In the genomic region with DNA sequence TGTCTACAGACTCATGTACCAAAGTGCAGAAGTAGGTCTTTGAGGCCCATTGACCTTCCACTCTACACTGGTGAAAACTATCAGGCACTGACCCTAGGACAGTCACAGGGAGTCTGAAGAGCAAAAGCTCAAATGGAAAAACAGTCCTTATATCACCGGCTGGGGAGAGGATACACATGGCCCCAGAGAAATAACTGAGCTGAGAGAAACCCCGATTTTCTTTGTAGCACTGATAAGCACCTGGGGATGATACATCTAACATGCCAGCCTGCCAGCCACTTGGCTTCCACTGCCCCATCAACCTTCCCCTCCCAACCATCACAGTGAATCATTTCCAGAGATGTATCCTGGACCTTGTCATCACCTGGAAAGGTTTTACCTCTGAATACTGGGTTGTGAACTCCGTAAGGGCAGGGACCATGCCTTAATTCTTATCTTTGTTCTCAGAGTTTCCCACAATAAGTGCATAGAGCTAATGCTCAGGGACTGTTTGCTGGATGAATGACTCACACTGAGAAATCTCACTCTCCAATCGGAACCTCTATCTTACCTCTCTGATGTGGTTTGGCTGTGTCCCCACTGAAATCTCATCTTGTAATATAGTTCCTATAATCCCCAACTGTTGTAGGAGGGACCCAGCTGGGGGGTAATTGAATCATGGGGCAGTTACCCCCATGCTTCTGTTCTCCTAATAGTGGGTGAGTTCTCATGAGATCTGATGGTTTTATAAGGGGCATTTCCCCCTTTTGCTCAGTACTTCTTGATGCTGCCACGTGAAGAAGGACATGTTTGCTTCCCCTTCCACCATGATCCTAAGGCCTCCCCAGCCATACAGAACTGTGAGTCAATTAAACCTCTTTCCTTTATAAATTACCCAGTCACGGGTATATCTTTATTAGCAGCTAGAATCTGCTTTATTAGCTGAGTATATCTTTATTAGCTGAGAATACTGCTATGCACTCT, we compare ENCODE assay signal across 1 cellular context.
TF ChIP-seq lines count a peak whose summit lies in the region.

No MANE protein-coding gene starts in this region.

TF ChIP-seq in HepG2, 621 proteins besides CTCF, POLR2A, EP300 and RAD21 (continued from another document and continues in another):
- TF ChIP-seq, protein P1, sequence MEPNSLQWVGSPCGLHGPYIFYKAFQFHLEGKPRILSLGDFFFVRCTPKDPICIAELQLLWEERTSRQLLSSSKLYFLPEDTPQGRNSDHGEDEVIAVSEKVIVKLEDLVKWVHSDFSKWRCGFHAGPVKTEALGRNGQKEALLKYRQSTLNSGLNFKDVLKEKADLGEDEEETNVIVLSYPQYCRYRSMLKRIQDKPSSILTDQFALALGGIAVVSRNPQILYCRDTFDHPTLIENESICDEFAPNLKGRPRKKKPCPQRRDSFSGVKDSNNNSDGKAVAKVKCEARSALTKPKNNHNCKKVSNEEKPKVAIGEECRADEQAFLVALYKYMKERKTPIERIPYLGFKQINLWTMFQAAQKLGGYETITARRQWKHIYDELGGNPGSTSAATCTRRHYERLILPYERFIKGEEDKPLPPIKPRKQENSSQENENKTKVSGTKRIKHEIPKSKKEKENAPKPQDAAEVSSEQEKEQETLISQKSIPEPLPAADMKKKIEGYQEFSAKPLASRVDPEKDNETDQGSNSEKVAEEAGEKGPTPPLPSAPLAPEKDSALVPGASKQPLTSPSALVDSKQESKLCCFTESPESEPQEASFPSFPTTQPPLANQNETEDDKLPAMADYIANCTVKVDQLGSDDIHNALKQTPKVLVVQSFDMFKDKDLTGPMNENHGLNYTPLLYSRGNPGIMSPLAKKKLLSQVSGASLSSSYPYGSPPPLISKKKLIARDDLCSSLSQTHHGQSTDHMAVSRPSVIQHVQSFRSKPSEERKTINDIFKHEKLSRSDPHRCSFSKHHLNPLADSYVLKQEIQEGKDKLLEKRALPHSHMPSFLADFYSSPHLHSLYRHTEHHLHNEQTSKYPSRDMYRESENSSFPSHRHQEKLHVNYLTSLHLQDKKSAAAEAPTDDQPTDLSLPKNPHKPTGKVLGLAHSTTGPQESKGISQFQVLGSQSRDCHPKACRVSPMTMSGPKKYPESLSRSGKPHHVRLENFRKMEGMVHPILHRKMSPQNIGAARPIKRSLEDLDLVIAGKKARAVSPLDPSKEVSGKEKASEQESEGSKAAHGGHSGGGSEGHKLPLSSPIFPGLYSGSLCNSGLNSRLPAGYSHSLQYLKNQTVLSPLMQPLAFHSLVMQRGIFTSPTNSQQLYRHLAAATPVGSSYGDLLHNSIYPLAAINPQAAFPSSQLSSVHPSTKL (CRISPR knock-in tag; IDR thresholded peaks at IDR 0.05): peak; percentile 96
- no peak for TF ChIP-seq ZNF235 (CRISPR knock-in tag; IDR thresholded peaks at IDR 0.05; ENCODE audit: borderline replicate concordance)
- TF ChIP-seq SKI (IDR thresholded peaks at IDR 0.05; ENCODE audit: partially characterized antibody): no peak
- peak; percentile 40; the same call in 1 of the 2 replicates for TF ChIP-seq ZMYM4 (CRISPR knock-in tag; IDR thresholded peaks at IDR 0.05)
- no peak for TF ChIP-seq NR1H2 (CRISPR knock-in tag; IDR thresholded peaks at IDR 0.05; ENCODE audit: borderline replicate concordance, low read depth)
- TF ChIP-seq, protein P2, sequence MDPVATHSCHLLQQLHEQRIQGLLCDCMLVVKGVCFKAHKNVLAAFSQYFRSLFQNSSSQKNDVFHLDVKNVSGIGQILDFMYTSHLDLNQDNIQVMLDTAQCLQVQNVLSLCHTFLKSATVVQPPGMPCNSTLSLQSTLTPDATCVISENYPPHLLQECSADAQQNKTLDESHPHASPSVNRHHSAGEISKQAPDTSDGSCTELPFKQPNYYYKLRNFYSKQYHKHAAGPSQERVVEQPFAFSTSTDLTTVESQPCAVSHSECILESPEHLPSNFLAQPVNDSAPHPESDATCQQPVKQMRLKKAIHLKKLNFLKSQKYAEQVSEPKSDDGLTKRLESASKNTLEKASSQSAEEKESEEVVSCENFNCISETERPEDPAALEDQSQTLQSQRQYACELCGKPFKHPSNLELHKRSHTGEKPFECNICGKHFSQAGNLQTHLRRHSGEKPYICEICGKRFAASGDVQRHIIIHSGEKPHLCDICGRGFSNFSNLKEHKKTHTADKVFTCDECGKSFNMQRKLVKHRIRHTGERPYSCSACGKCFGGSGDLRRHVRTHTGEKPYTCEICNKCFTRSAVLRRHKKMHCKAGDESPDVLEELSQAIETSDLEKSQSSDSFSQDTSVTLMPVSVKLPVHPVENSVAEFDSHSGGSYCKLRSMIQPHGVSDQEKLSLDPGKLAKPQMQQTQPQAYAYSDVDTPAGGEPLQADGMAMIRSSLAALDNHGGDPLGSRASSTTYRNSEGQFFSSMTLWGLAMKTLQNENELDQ (CRISPR knock-in tag; IDR thresholded peaks at IDR 0.05; ENCODE audit: borderline replicate concordance): no peak; the same call in 1 of the 2 replicates
- TF ChIP-seq SYNCRIP (IDR thresholded peaks at IDR 0.05; ENCODE audit: insufficient read depth, low read depth, low read length): no peak
- peak; percentile 92 for TF ChIP-seq ERF (CRISPR knock-in tag; IDR thresholded peaks at IDR 0.05)
- TF ChIP-seq HNF4A (CRISPR knock-in tag; IDR thresholded peaks at IDR 0.05): peak; percentile 76
- peak; percentile 48; the same call in 1 of the 2 replicates for TF ChIP-seq ZNF441 (CRISPR knock-in tag; IDR thresholded peaks at IDR 0.05; ENCODE audit: borderline replicate concordance)
- 0 out of 2 replicates have a peak, but pooled peaks have one; percentile 76 for TF ChIP-seq BRD4 (CRISPR knock-in tag; IDR thresholded peaks at IDR 0.05)
- TF ChIP-seq MXI1 (IDR thresholded peaks at IDR 0.05; ENCODE audit: borderline replicate concordance, low read depth, low read length): peak; percentile 41; the same call in 1 of the 3 replicates
- TF ChIP-seq NR2F6 (IDR thresholded peaks at IDR 0.05): peak; percentile 82
- peak; percentile 81; the same call in 1 of the 2 replicates for TF ChIP-seq NR2F6 (CRISPR knock-in tag; IDR thresholded peaks at IDR 0.05)
- TF ChIP-seq ZFP90 (CRISPR knock-in tag; IDR thresholded peaks at IDR 0.05; ENCODE audit: borderline replicate concordance): 0 out of 2 replicates have a peak, but pooled peaks have one; percentile 23
- TF ChIP-seq MBD4 (IDR thresholded peaks at IDR 0.05; ENCODE audit: borderline replicate concordance, low read length): peak; percentile 98; the same call in 1 of the 2 replicates
- peak; percentile 28; the same call in 1 of the 2 replicates for TF ChIP-seq SMAD3 (CRISPR knock-in tag; IDR thresholded peaks at IDR 0.05)
- peak; percentile 76 for TF ChIP-seq ZNF331 (CRISPR knock-in tag; IDR thresholded peaks at IDR 0.05)
- no peak for TF ChIP-seq ZNF652 (CRISPR knock-in tag; IDR thresholded peaks at IDR 0.05; ENCODE audit: borderline replicate concordance, low read depth)
- TF ChIP-seq FOSL2 (CRISPR knock-in tag; IDR thresholded peaks at IDR 0.05): peak; percentile 100
- TF ChIP-seq, protein P3, sequence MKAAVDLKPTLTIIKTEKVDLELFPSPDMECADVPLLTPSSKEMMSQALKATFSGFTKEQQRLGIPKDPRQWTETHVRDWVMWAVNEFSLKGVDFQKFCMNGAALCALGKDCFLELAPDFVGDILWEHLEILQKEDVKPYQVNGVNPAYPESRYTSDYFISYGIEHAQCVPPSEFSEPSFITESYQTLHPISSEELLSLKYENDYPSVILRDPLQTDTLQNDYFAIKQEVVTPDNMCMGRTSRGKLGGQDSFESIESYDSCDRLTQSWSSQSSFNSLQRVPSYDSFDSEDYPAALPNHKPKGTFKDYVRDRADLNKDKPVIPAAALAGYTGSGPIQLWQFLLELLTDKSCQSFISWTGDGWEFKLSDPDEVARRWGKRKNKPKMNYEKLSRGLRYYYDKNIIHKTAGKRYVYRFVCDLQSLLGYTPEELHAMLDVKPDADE (CRISPR knock-in tag; IDR thresholded peaks at IDR 0.05): peak; percentile 42; the same call in 1 of the 2 replicates
- TF ChIP-seq, protein P4, sequence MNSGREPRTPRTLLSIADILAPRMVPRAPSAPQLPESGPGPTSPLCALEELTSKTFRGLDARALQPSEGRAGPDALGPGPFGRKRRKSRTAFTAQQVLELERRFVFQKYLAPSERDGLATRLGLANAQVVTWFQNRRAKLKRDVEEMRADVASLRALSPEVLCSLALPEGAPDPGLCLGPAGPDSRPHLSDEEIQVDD (CRISPR knock-in tag; IDR thresholded peaks at IDR 0.05; ENCODE audit: borderline replicate concordance): no peak
- no peak for TF ChIP-seq EZH2 (conservative IDR thresholded peaks at IDR 0.05; ENCODE audit: low read depth, low read length)
- peak; percentile 78; the same call in 1 of the 2 replicates for TF ChIP-seq ZNF670 (CRISPR knock-in tag; IDR thresholded peaks at IDR 0.05; ENCODE audit: borderline replicate concordance)
- 0 out of 2 replicates have a peak, but pooled peaks have one; percentile 34 for TF ChIP-seq ZIK1 (CRISPR knock-in tag; IDR thresholded peaks at IDR 0.05; ENCODE audit: borderline replicate concordance, low read depth)
- peak; percentile 77 for TF ChIP-seq PPARG (CRISPR knock-in tag; conservative IDR thresholded peaks at IDR 0.05)
- no peak for TF ChIP-seq MTF2 (CRISPR knock-in tag; IDR thresholded peaks at IDR 0.05; ENCODE audit: borderline replicate concordance)
- no peak for TF ChIP-seq ZNF484 (CRISPR knock-in tag; IDR thresholded peaks at IDR 0.05; ENCODE audit: borderline replicate concordance, low read depth)
- TF ChIP-seq ZNF251 (CRISPR knock-in tag; IDR thresholded peaks at IDR 0.05): no peak
- peak; percentile 97 for TF ChIP-seq GATAD2A (CRISPR knock-in tag; IDR thresholded peaks at IDR 0.05)
- TF ChIP-seq ZNF296 (CRISPR knock-in tag; conservative IDR thresholded peaks at IDR 0.05): no peak
- TF ChIP-seq BCL6 (CRISPR knock-in tag; IDR thresholded peaks at IDR 0.05): peak; percentile 87
- peak; percentile 20; the same call in 1 of the 2 replicates for TF ChIP-seq ZNF350 (CRISPR knock-in tag; IDR thresholded peaks at IDR 0.05; ENCODE audit: borderline replicate concordance, low read depth)
- peak; percentile 65 for TF ChIP-seq ZNF749 (CRISPR knock-in tag; IDR thresholded peaks at IDR 0.05; ENCODE audit: borderline replicate concordance)
- TF ChIP-seq, protein P5, sequence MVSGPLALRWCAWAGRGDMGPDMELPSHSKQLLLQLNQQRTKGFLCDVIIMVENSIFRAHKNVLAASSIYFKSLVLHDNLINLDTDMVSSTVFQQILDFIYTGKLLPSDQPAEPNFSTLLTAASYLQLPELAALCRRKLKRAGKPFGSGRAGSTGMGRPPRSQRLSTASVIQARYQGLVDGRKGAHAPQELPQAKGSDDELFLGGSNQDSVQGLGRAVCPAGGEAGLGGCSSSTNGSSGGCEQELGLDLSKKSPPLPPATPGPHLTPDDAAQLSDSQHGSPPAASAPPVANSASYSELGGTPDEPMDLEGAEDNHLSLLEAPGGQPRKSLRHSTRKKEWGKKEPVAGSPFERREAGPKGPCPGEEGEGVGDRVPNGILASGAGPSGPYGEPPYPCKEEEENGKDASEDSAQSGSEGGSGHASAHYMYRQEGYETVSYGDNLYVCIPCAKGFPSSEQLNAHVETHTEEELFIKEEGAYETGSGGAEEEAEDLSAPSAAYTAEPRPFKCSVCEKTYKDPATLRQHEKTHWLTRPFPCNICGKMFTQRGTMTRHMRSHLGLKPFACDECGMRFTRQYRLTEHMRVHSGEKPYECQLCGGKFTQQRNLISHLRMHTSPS (CRISPR knock-in tag; IDR thresholded peaks at IDR 0.05; ENCODE audit: low read depth): peak; percentile 76
- peak; percentile 33; the same call in 1 of the 2 replicates for TF ChIP-seq CREB1 (IDR thresholded peaks at IDR 0.05)
- peak; percentile 81 for TF ChIP-seq CREB1 (CRISPR knock-in tag; IDR thresholded peaks at IDR 0.05)
- TF ChIP-seq AGO2 (optimal IDR thresholded peaks at IDR 0.05; ENCODE audit: low read depth, low read length): peak; percentile 9
- TF ChIP-seq SAFB2 (CRISPR knock-in tag; IDR thresholded peaks at IDR 0.05; ENCODE audit: borderline replicate concordance, low read depth): no peak; the same call in 1 of the 2 replicates
- TF ChIP-seq ZNF143 (CRISPR knock-in tag; IDR thresholded peaks at IDR 0.05): peak; percentile 56
- no peak for TF ChIP-seq PCBP1 (IDR thresholded peaks at IDR 0.05; ENCODE audit: borderline replicate concordance, low read depth, low read length)
- 0 out of 2 replicates have a peak, but pooled peaks have one; percentile 4 for TF ChIP-seq ZNF230 (CRISPR knock-in tag; IDR thresholded peaks at IDR 0.05)
- no peak for TF ChIP-seq ZNF138 (CRISPR knock-in tag; IDR thresholded peaks at IDR 0.05; ENCODE audit: low read depth)
- TF ChIP-seq GTF2F1 (IDR thresholded peaks at IDR 0.05; ENCODE audit: low read length): no peak
- peak; percentile 88 for TF ChIP-seq SAP130 (CRISPR knock-in tag; IDR thresholded peaks at IDR 0.05; ENCODE audit: low read depth)
- peak; percentile 31; the same call in 1 of the 2 replicates for TF ChIP-seq NFYB (CRISPR knock-in tag; IDR thresholded peaks at IDR 0.05)
- TF ChIP-seq HMGA1 (CRISPR knock-in tag; conservative IDR thresholded peaks at IDR 0.05): no peak; the same call in 1 of the 2 replicates
- TF ChIP-seq, protein P6, sequence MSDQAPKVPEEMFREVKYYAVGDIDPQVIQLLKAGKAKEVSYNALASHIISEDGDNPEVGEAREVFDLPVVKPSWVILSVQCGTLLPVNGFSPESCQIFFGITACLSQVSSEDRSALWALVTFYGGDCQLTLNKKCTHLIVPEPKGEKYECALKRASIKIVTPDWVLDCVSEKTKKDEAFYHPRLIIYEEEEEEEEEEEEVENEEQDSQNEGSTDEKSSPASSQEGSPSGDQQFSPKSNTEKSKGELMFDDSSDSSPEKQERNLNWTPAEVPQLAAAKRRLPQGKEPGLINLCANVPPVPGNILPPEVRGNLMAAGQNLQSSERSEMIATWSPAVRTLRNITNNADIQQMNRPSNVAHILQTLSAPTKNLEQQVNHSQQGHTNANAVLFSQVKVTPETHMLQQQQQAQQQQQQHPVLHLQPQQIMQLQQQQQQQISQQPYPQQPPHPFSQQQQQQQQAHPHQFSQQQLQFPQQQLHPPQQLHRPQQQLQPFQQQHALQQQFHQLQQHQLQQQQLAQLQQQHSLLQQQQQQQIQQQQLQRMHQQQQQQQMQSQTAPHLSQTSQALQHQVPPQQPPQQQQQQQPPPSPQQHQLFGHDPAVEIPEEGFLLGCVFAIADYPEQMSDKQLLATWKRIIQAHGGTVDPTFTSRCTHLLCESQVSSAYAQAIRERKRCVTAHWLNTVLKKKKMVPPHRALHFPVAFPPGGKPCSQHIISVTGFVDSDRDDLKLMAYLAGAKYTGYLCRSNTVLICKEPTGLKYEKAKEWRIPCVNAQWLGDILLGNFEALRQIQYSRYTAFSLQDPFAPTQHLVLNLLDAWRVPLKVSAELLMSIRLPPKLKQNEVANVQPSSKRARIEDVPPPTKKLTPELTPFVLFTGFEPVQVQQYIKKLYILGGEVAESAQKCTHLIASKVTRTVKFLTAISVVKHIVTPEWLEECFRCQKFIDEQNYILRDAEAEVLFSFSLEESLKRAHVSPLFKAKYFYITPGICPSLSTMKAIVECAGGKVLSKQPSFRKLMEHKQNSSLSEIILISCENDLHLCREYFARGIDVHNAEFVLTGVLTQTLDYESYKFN (CRISPR knock-in tag; conservative IDR thresholded peaks at IDR 0.05): peak; percentile 77
- TF ChIP-seq RFXAP (CRISPR knock-in tag; IDR thresholded peaks at IDR 0.05; ENCODE audit: borderline replicate concordance): 0 out of 2 replicates have a peak, but pooled peaks have one; percentile 60
- TF ChIP-seq, protein P7, sequence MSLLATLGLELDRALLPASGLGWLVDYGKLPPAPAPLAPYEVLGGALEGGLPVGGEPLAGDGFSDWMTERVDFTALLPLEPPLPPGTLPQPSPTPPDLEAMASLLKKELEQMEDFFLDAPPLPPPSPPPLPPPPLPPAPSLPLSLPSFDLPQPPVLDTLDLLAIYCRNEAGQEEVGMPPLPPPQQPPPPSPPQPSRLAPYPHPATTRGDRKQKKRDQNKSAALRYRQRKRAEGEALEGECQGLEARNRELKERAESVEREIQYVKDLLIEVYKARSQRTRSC (CRISPR knock-in tag; IDR thresholded peaks at IDR 0.05; ENCODE audit: low read depth): no peak
- TF ChIP-seq ZNF207 (IDR thresholded peaks at IDR 0.05; ENCODE audit: borderline replicate concordance): no peak
- TF ChIP-seq KLF6 (CRISPR knock-in tag; IDR thresholded peaks at IDR 0.05): peak; percentile 55
- no peak for TF ChIP-seq MAFF (IDR thresholded peaks at IDR 0.05; ENCODE audit: low read depth, low read length)
